In the genomic region with DNA sequence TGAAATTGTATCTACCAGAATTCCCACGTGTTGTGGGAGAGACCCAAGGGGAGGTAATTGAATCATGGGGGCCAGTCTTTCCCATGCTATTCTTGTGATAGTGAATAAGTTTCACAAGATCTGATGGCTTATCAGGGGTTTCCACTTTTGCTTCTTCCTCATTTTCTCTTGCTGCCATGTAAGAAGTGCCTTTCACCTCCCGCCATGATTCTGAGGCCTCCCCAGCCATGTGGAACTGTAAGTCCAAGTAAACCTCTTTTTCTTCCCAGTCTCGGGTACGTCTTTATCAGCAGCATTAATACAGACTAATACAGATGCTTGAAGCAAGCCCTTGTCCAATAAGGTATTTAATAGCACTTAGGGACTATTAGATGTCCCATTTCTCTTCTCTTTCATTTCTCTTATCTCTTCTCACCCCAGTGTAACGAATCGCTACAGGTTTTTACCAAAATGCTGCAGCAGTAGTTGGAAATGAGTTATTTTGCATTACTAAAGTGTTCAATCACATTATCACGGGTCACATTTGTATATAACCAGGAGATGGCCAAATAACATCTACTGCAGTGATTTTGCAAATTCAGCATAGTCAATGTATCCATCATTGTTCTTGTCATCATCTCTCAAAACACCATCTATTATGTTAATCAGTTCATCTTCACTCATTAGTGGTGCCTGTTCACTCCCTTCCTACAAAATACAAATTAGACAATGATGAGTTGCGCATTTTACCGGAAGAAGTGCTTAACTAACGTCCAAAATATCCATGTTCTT, we compare ENCODE assay signal across 6 cellular contexts. TPM values are rescaled to one million over a fixed set of nuclear protein-coding genes. Genes with fewer than 3 reads are reported as not detected.
DNase-seq lines count a peak whose midpoint lies in the region; ATAC-seq, FAIRE-seq and TF ChIP-seq lines count a peak whose summit lies in the region.
"Not testable (repeated sequence)": the region's sequence is repeated elsewhere in the genome, so short reads cannot be mapped to it uniquely, and the experiment has no call there.

No MANE protein-coding gene starts in this region.

- H3K4me1 ChIP-seq in A549 (peaks cover 19% of the 10 kb centered on the region), mammary epithelial cell (ENCODE audit: insufficient read depth, low read length) (peaks cover 13% of the 10 kb centered on the region)
- not testable (repeated sequence) for H3K4me1 ChIP-seq in Panc1 (ENCODE audit: control insufficient read depth, insufficient read depth, low read length); GM12878 (ENCODE audit: control insufficient read depth, insufficient read depth, low read length)

- SMC1A ChIA-PET in GM12878 (lab: Charles Lee; ENCODE audit: uncharacterized antibody, unreplicated experiment), result not testable (repeated sequence)

- not testable (repeated sequence) for H3K4me3 Mint-ChIP-seq in Calu3 (ENCODE audit: low read depth, unreplicated experiment)

- H3K27ac Mint-ChIP-seq in Calu3 (ENCODE audit: unreplicated experiment), result not testable (repeated sequence)

- H3K27me3 Mint-ChIP-seq in Calu3 (ENCODE audit: unreplicated experiment), result not testable (repeated sequence)

- not testable (repeated sequence) for FAIRE-seq in A549 (lab: Jason Lieb, UNC)
- peak; percentile 65 for FAIRE-seq in GM12878 (lab: Jason Lieb, UNC)

- TF ChIP-seq EP300 in A549 (IDR thresholded peaks at IDR 0.05); GM12878 (IDR thresholded peaks at IDR 0.05; ENCODE audit: borderline replicate concordance in 1 of 2, control insufficient read depth in 1 of 2, low read depth in 2 of 2, low read length in 2 of 2): not testable (repeated sequence)

- DNase-seq in A549 (ENCODE audit: low read depth in 1 of 2, low spot score in 1 of 2); Calu3; Panc1 (ENCODE audit: low read depth, low spot score); GM12878 (ENCODE audit: low read depth, low spot score); mammary epithelial cell: not testable (repeated sequence)
- peak; percentile 18 for DNase-seq in NB4 (ENCODE audit: low read depth)

- RAD21 ChIA-PET in GM12878 (lab: Charles Lee; ENCODE audit: unreplicated experiment), result not testable (repeated sequence)

- H3K27me3 ChIP-seq in Panc1 (ENCODE audit: control insufficient read depth, insufficient read depth, low read length); GM12878 (replicated peaks in 1 of 2; ENCODE audit: control insufficient read depth in 2 of 2, insufficient read depth in 2 of 2, low read length in 1 of 2); mammary epithelial cell (ENCODE audit: insufficient read depth, low read length): not testable (repeated sequence)

- not testable (repeated sequence) for ATAC-seq in A549, Panc1, GM12878

- not testable (repeated sequence) for H3K27ac ChIP-seq in A549; Panc1 (ENCODE audit: low read length); GM12878 (ENCODE audit: control insufficient read depth, insufficient read depth); mammary epithelial cell (ENCODE audit: insufficient read depth, low read depth, low read length)

- in situ Hi-C loops in Panc1 (cut with HindIII; ENCODE audit: low pct_unique_long_range_greater_than_20kb, low sequenced_read_pairs); GM12878 (cut with MboI); mammary epithelial cell (cut with MboI; ENCODE audit: low sequenced_read_pairs in 2 of 2): not testable (repeated sequence)

- not testable (repeated sequence) for H4K20me1 ChIP-seq in GM12878 (ENCODE audit: control insufficient read depth, insufficient read depth); mammary epithelial cell (ENCODE audit: insufficient read depth, low read length)

- H3K4me2 ChIP-seq in A549; GM12878 (ENCODE audit: control insufficient read depth, insufficient read depth); mammary epithelial cell (ENCODE audit: insufficient read depth, low read depth, low read length): not testable (repeated sequence)

- H3K4me1 Mint-ChIP-seq in Calu3 (ENCODE audit: low read depth, unreplicated experiment), result peaks cover 18% of the 10 kb centered on the region

- not testable (repeated sequence) for H3K36me3 ChIP-seq in Panc1 (ENCODE audit: control insufficient read depth, insufficient read depth, low read length)
- H3K36me3 ChIP-seq in GM12878 (ENCODE audit: control insufficient read depth in 2 of 2, insufficient read depth in 2 of 2, low read length in 1 of 2) (peaks cover 9 to 22% of the 10 kb centered on the region in 2 experiments), mammary epithelial cell (ENCODE audit: insufficient read depth, low read length) (peaks cover 23% of the 10 kb centered on the region)

- H3K9me3 ChIP-seq in A549; Panc1 (ENCODE audit: control insufficient read depth, insufficient read depth, low read depth, low read length); GM12878 (replicated peaks; ENCODE audit: control insufficient read depth, insufficient read depth, low read length); mammary epithelial cell (replicated peaks; ENCODE audit: insufficient read depth, low read length): not testable (repeated sequence)

- not testable (repeated sequence) for H3K9me3 Mint-ChIP-seq in Calu3 (ENCODE audit: low read depth, unreplicated experiment)

- CTCF ChIA-PET in A549 (lab: Yijun Ruan, JAX), result interaction anchor here (0.5 kb wide), 1 partner anchor 435 kb away, joined by 3 read pairs; no protein-coding TSS in a partner anchor
- CTCF ChIA-PET in Calu3 (lab: Charles Lee); Panc1 (lab: Charles Lee); GM12878 (lab: Yijun Ruan, JAX); mammary epithelial cell (lab: Charles Lee; ENCODE audit: low non-redundant PET): not testable (repeated sequence)

- TF ChIP-seq CTCF in A549 (IDR thresholded peaks at IDR 0.05); Calu3 (IDR thresholded peaks at IDR 0.05; ENCODE audit: unreplicated experiment); NB4 (IDR thresholded peaks at IDR 0.05; ENCODE audit: low read depth, low read length); Panc1 (IDR thresholded peaks at IDR 0.05); GM12878 (IDR thresholded peaks at IDR 0.05 in 2 of 3, conservative IDR thresholded peaks at IDR 0.05 in 1 of 3; ENCODE audit: control insufficient read depth in 2 of 3, extremely low read depth in 1 of 3, insufficient read depth in 1 of 3, low read depth in 3 of 3, low read length in 3 of 3); mammary epithelial cell (conservative IDR thresholded peaks at IDR 0.05 in 1 of 2, IDR thresholded peaks at IDR 0.05 in 1 of 2; ENCODE audit: extremely low read depth in 1 of 2, insufficient read depth in 1 of 2, low read depth in 1 of 2, low read length in 2 of 2): not testable (repeated sequence)

- intact Hi-C loops in Calu3 (cut with micrococcal nuclease; ENCODE audit: unreplicated experiment); Panc1 (cut with micrococcal nuclease; ENCODE audit: unreplicated experiment); GM12878 (cut with micrococcal nuclease; ENCODE audit: unreplicated experiment); mammary epithelial cell (cut with micrococcal nuclease): not testable (repeated sequence)

- not testable (repeated sequence) for H3K79me2 ChIP-seq in GM12878 (ENCODE audit: control insufficient read depth, insufficient read depth, low read length)
- H3K79me2 ChIP-seq in mammary epithelial cell (ENCODE audit: insufficient read depth, low read length), result peaks cover 34% of the 10 kb centered on the region

- TF ChIP-seq RAD21 in A549 (conservative IDR thresholded peaks at IDR 0.05 in 1 of 2, IDR thresholded peaks at IDR 0.05 in 1 of 2); GM12878 (IDR thresholded peaks at IDR 0.05; ENCODE audit: insufficient read depth, low read depth, low read length): not testable (repeated sequence)

- not testable (repeated sequence) for H2AFZ ChIP-seq in GM12878 (ENCODE audit: control insufficient read depth, low read depth, low read length); mammary epithelial cell (ENCODE audit: low read depth, low read length)

- not testable (repeated sequence) for TF ChIP-seq POLR2A in A549 (IDR thresholded peaks at IDR 0.05; ENCODE audit: low read length); NB4 (IDR thresholded peaks at IDR 0.05; ENCODE audit: extremely low read depth, insufficient read length); GM12878 (IDR thresholded peaks at IDR 0.05; ENCODE audit: low read depth, low read length)

- peaks cover 57% of the 10 kb centered on the region for H3K36me3 Mint-ChIP-seq in Calu3 (ENCODE audit: insufficient read depth, unreplicated experiment)

- TSS peak; percentile 2 for BruUV-seq in Calu3 (replicated peaks; lab: Mats Ljungman, UMichigan)
- TSS peak; percentile 36 for BruUV-seq in Panc1 (replicated peaks; lab: Mats Ljungman, UMichigan)
- not testable (repeated sequence) for BruUV-seq in GM12878 (replicated peaks; lab: Mats Ljungman, UMichigan)
- BruUV-seq in mammary epithelial cell (replicated peaks; lab: Mats Ljungman, UMichigan), result TSS peak; percentile 7

- dilution Hi-C loops in mammary epithelial cell (cut with HindIII; ENCODE audit: low sequenced_read_pairs), result not testable (repeated sequence)

- 93% methylated on average over 10 of the region's 10 CpGs for WGBS in A549 (ENCODE audit: missing lambda C conversion rate)
- 91% methylated on average over 10 of the region's 10 CpGs for WGBS in GM12878 (ENCODE audit: insufficient coverage, insufficient replicate concordance, low lambda C conversion rate, missing lambda C conversion rate)
- 83% methylated on average over 10 of the region's 10 CpGs for WGBS in mammary epithelial cell (ENCODE audit: low coverage, missing lambda C conversion rate)

- not testable (repeated sequence) for H3K4me3 ChIP-seq in A549; NB4 (ENCODE audit: low read depth, low read length); Panc1 (ENCODE audit: low read depth in 2 of 2, low read length in 2 of 2); GM12878; mammary epithelial cell (replicated peaks in 1 of 3; ENCODE audit: insufficient read depth in 1 of 3, low read depth in 2 of 3, low read length in 3 of 3)

- POLR2A ChIA-PET in A549 (lab: Yijun Ruan, JAX); Panc1 (lab: Charles Lee); GM12878 (lab: Charles Lee): not testable (repeated sequence)

- H3K9ac ChIP-seq in GM12878 (ENCODE audit: control insufficient read depth, insufficient read depth, low read length); mammary epithelial cell (ENCODE audit: insufficient read depth, low read length): not testable (repeated sequence)

RNA-seq across cellular contexts. Expression of gene MCFD2, which starts 10.5 kb away (rescaled TPM):
- polyA plus RNA-seq in A549 (2011; rRNA removed) (172 and 210 TPM in 2 replicates), A549 (2017; fragmentation: RNase III; extraction: RNeasy Plus Mini Kit Qiagen cat#74134 plus additional on column Dnase treatment) (118 to 125 TPM (median 120 TPM) in 3 replicates), GM12878 (2011; rRNA removed) (57.3 and 86.6 TPM in 2 replicates), GM12878 (2014; fragmentation: Illumina TruSeq; extraction: Trizol) (40.3 and 43.2 TPM in 2 replicates), GM12878 (2014; fragmentation: Nextera tagmentation; extraction: Ambion mirVana) (10 to 100 TPM; 35.8 to 40.7 TPM), GM12878 (2014; rRNA removed) (32.4 and 35.5 TPM in 2 replicates), GM12878 (2016; fragmentation: Nextera tagmentation; extraction: Ambion mirVana) (10 to 100 TPM; 35.0 to 40.4 TPM), mammary epithelial cell (66.6 TPM)
- polyA plus RNA-seq in A549 (2012; cell fraction: cytosol; rRNA removed), result 51.2 and 61.9 TPM in 2 replicates
- 35.2 and 36.7 TPM in 2 replicates for polyA plus RNA-seq in A549 (2012; cell fraction: nucleus; rRNA removed)
- 90.0 and 90.1 TPM in 2 replicates for polyA minus RNA-seq in A549 (2011; rRNA and poly(A)+ RNA removed)
- total RNA-seq in Calu3 (2022) (99.8 and 108 TPM in 2 replicates), Panc1 (2021; ENCODE audit: unreplicated experiment) (84.9 TPM), GM12878 (2014; rRNA removed) (37.1 and 39.6 TPM in 2 replicates), GM12878 (2014; rRNA removed; fragmentation: Illumina TruSeq; extraction: Trizol) (40.2 and 40.9 TPM in 2 replicates), GM12878 (2021) (41.7 and 43.5 TPM in 2 replicates), mammary epithelial cell (10 to 100 TPM; 77.7 to 89.2 TPM)
- 49.7 TPM for polyA plus RNA-seq in Panc1 (2012; ENCODE audit: insufficient read length)
- total RNA-seq in GM12878 (2013; cell fraction: nucleolus; rRNA removed), result 47.7 and 66.1 TPM in 2 replicates
- polyA plus RNA-seq in GM12878 (2011; ENCODE audit: low read depth), result 16.7 TPM
- polyA plus RNA-seq in GM12878 (2011; cell fraction: cytosol; rRNA removed), result 32.0 and 38.7 TPM in 2 replicates
- polyA plus RNA-seq in GM12878 (2011; cell fraction: nucleus; rRNA removed), result 23.7 and 25.7 TPM in 2 replicates
- polyA plus RNA-seq in GM12878 (2012), result 26.4 and 27.5 TPM in 2 replicates
- 52.5 and 69.2 TPM in 2 replicates for polyA minus RNA-seq in GM12878 (2011; rRNA and poly(A)+ RNA removed)
- 17.8 and 19.9 TPM in 2 replicates for polyA minus RNA-seq in GM12878 (2011; cell fraction: cytosol; rRNA and poly(A)+ RNA removed)
- 14.3 and 24.3 TPM in 2 replicates for polyA minus RNA-seq in GM12878 (2011; cell fraction: nucleus; rRNA and poly(A)+ RNA removed)
- polyA minus RNA-seq in mammary epithelial cell, result 48.8 TPM

RNA-seq across cellular contexts. Expression of gene TTC7A, which starts 35.9 kb away (rescaled TPM):
- 17.3 and 19.6 TPM in 2 replicates for polyA plus RNA-seq in A549 (2011; rRNA removed)
- polyA plus RNA-seq in A549 (2012; cell fraction: cytosol; rRNA removed), result 34.9 and 40.3 TPM in 2 replicates
- polyA plus RNA-seq in A549 (2012; cell fraction: nucleus; rRNA removed), result 92.4 and 101 TPM in 2 replicates
- 30.7 to 31.4 TPM (median 31.3 TPM) in 3 replicates for polyA plus RNA-seq in A549 (2017; fragmentation: RNase III; extraction: RNeasy Plus Mini Kit Qiagen cat#74134 plus additional on column Dnase treatment)
- 16.7 and 28.0 TPM in 2 replicates for polyA minus RNA-seq in A549 (2011; rRNA and poly(A)+ RNA removed)
- 26.2 and 28.4 TPM in 2 replicates for total RNA-seq in Calu3 (2022)
- 11.9 TPM for total RNA-seq in Panc1 (2021; ENCODE audit: unreplicated experiment)
- polyA plus RNA-seq in Panc1 (2012; ENCODE audit: insufficient read length), result 12.5 TPM
- total RNA-seq in GM12878 (2013; cell fraction: nucleolus; rRNA removed), result 82.8 and 96.3 TPM in 2 replicates
- total RNA-seq in GM12878 (2014; rRNA removed), result 32.3 and 32.5 TPM in 2 replicates
- 13.4 and 13.8 TPM in 2 replicates for total RNA-seq in GM12878 (2014; rRNA removed; fragmentation: Illumina TruSeq; extraction: Trizol)
- total RNA-seq in GM12878 (2021), result 50.8 and 51.6 TPM in 2 replicates
- 9.5 TPM for polyA plus RNA-seq in GM12878 (2011; ENCODE audit: low read depth)
- 9.8 and 18.7 TPM in 2 replicates for polyA plus RNA-seq in GM12878 (2011; rRNA removed)
- polyA plus RNA-seq in GM12878 (2011; cell fraction: cytosol; rRNA removed), result 23.4 and 25.5 TPM in 2 replicates
- 62.3 and 80.4 TPM in 2 replicates for polyA plus RNA-seq in GM12878 (2011; cell fraction: nucleus; rRNA removed)
- 22.5 and 22.9 TPM in 2 replicates for polyA plus RNA-seq in GM12878 (2012)
- polyA plus RNA-seq in GM12878 (2014; fragmentation: Illumina TruSeq; extraction: Trizol), result 12.4 and 25.4 TPM in 2 replicates
- 1 to 10 TPM; 2.1 to 3.5 TPM for polyA plus RNA-seq in GM12878 (2014; fragmentation: Nextera tagmentation; extraction: Ambion mirVana)
- 28.3 and 28.8 TPM in 2 replicates for polyA plus RNA-seq in GM12878 (2014; rRNA removed)
- 10 to 100 TPM in 1 of 2 experiments, 1 to 10 TPM in 1; 7.5 to 24.2 TPM for polyA plus RNA-seq in GM12878 (2016; fragmentation: Nextera tagmentation; extraction: Ambion mirVana)
- 25.9 and 47.3 TPM in 2 replicates for polyA minus RNA-seq in GM12878 (2011; rRNA and poly(A)+ RNA removed)
- polyA minus RNA-seq in GM12878 (2011; cell fraction: cytosol; rRNA and poly(A)+ RNA removed), result 10.2 and 13.3 TPM in 2 replicates
- 30.1 and 47.2 TPM in 2 replicates for polyA minus RNA-seq in GM12878 (2011; cell fraction: nucleus; rRNA and poly(A)+ RNA removed)
- 10 to 100 TPM; 26.3 to 32.5 TPM for total RNA-seq in mammary epithelial cell
- polyA plus RNA-seq in mammary epithelial cell, result 22.8 TPM
- polyA minus RNA-seq in mammary epithelial cell, result 72.9 TPM
